ENCODE assay signal across 12 cellular contexts in the genomic region with DNA sequence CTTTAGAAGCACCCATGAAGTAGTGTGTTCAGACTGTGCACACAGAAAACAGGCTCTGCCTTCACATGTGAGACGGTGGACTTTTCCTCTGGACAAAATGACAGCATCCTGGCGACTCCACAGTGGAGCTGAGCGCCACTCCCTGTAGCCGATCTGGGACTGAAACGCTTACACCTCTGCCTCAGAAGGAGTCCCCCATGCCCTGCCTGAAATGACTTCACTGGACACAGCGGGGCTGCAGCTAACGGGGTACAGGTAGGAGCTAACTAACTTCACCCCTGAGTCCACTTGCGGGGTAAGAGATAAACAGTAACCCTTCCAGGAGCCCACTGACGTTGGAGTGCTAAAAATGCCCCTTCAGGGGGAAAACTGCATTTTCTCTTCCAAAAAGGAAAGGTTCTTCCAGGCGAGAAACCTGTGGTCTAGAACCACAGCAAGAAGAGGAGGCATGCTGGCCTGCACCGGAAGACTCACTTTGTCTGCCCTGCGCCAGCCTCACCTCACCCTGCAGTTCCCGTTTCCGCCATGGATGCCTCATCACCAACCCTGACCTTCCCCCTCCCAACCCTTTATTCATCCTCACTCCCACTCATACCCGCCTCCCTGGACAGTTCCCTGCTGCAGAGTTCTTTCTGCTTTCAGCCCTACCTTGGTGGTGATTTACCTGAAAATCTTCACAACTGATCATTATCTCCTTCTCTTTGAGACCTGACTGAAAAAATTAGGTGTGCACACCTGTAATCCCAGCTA. TPM values are rescaled to one million over a fixed set of nuclear protein-coding genes. Genes with fewer than 3 reads are reported as not detected.
DNase-seq lines count a peak whose midpoint lies in the region; ATAC-seq and TF ChIP-seq lines count a peak whose summit lies in the region.
"Had no signal": no experiment of that assay in that cellular context is flagged by ENCODE, and none has a peak within 500 bp of the region (broad histone marks: within the 10 kb centered on the region; RNA-seq: fewer than 3 reads in every experiment).

No MANE protein-coding gene starts in this region.

- no peak for DNase-seq in activated T-cell treated with anti-CD3 and anti-CD28 coated beads, Interleukin-2, amount 50 U/mL, for 72 hours
- DNase-seq in activated T-cell treated with anti-CD3 and anti-CD28 coated beads, Interleukin-2, amount 50 U/mL, for 4 hours: no peak
- DNase-seq in NCI-H526 (lab: John Stamatoyannopoulos, UW) (peak; percentile 58 to 75), neural progenitor cell (ENCODE audit: low spot score) (no peak), DMS53 treated with DMSO at 0.1 percent for 48 hours (lab: John Stamatoyannopoulos, UW; ENCODE audit: unreplicated experiment) (no peak)
- no peak for DNase-seq in effector memory CD4-positive, alpha-beta T cell
- DNase-seq: NCI-H187 treated with DMSO at 0.1 percent for 48 hours; stimulated activated CD4-positive, alpha-beta T cell treated with anti-CD3 and anti-CD28 coated beads, Interleukin-2, amount 100 ng/mL, for 48 hours had no signal

- H3K27me3 ChIP-seq in effector memory CD4-positive, alpha-beta T cell (replicated peaks; ENCODE audit: control insufficient read depth, insufficient read depth, low read length, poor library complexity, severe bottlenecking): no peaks in the 10 kb centered on the region
- H3K27me3 ChIP-seq in neural progenitor cell: no peaks in the 10 kb centered on the region
- no peaks in the 10 kb centered on the region for H3K27me3 ChIP-seq in gastroesophageal sphincter

- peaks cover 9% of the 10 kb centered on the region for H3F3A ChIP-seq in neural progenitor cell (ENCODE audit: low read depth)

- no peaks in the 10 kb centered on the region for H3K9me3 Mint-ChIP-seq in activated T-cell treated with anti-CD3 and anti-CD28 coated beads, Interleukin-2, amount 50 U/mL, for 72 hours
- no peaks in the 10 kb centered on the region for H3K9me3 Mint-ChIP-seq in activated T-cell treated with anti-CD3 and anti-CD28 coated beads, Interleukin-2, amount 50 U/mL, for 4 hours
- H3K9me3 Mint-ChIP-seq in neural progenitor cell: no peaks in the 10 kb centered on the region
- H3K9me3 Mint-ChIP-seq: stimulated activated naive CD8-positive, alpha-beta T cell treated with anti-CD3 and anti-CD28 coated beads, Interleukin-15, Interleukin-2, amounts not matched to agents 100 ng/mL and 50 ng/mL, for 24 hours had no signal

- ATAC-seq in activated T-cell treated with anti-CD3 and anti-CD28 coated beads, Interleukin-2, amount 50 U/mL, for 72 hours (replicated peaks in 1 of 2): peak in 1 of 2 donors; percentile 24
- ATAC-seq in activated T-cell treated with anti-CD3 and anti-CD28 coated beads, Interleukin-2, amount 50 U/mL, for 4 hours: no peak
- no peak for ATAC-seq in gastroesophageal sphincter
- ATAC-seq in GM21390 (IDR thresholded peaks at IDR 0.05; ENCODE audit: unreplicated experiment): no peak

- peak overlapping the region; percentile 47 for H3K27ac Mint-ChIP-seq in activated T-cell treated with anti-CD3 and anti-CD28 coated beads, Interleukin-2, amount 50 U/mL, for 72 hours
- no peak overlapping the region for H3K27ac Mint-ChIP-seq in neural progenitor cell
- H3K27ac Mint-ChIP-seq: stimulated activated naive CD8-positive, alpha-beta T cell treated with anti-CD3 and anti-CD28 coated beads, Interleukin-15, Interleukin-2, amounts not matched to agents 100 ng/mL and 50 ng/mL, for 24 hours had no signal

- no peak overlapping the region for H3K4me3 ChIP-seq in effector memory CD4-positive, alpha-beta T cell (ENCODE audit: insufficient read depth, low read depth, low read length, poor library complexity, severe bottlenecking)
- H3K4me3 ChIP-seq in neural progenitor cell: no peak overlapping the region
- no peak overlapping the region for H3K4me3 ChIP-seq in gastroesophageal sphincter
- H3K4me3 ChIP-seq: SK-N-MC had no signal

- peak overlapping the region; percentile 42 for H3K27ac ChIP-seq in effector memory CD4-positive, alpha-beta T cell (ENCODE audit: insufficient read depth, low read length, poor library complexity, severe bottlenecking)
- no peak overlapping the region for H3K27ac ChIP-seq in neural progenitor cell
- H3K27ac ChIP-seq in gastroesophageal sphincter: no peak overlapping the region
- H3K27ac ChIP-seq: SK-N-MC had no signal

- no peaks in the 10 kb centered on the region for H3K4me1 ChIP-seq in effector memory CD4-positive, alpha-beta T cell (ENCODE audit: control insufficient read depth, insufficient read depth, low read length, poor library complexity, severe bottlenecking)
- H3K4me1 ChIP-seq in neural progenitor cell: peaks cover 21% of the 10 kb centered on the region
- H3K4me1 ChIP-seq in gastroesophageal sphincter: peaks cover 0 to 12% (median 0%) of the 10 kb centered on the region in 3 donors

- H3K4me2 ChIP-seq in neural progenitor cell: no peak overlapping the region

- H3K36me3 Mint-ChIP-seq in activated T-cell treated with anti-CD3 and anti-CD28 coated beads, Interleukin-2, amount 50 U/mL, for 72 hours (ENCODE audit: insufficient read depth in 2 of 2): peaks cover 6 to 19% of the 10 kb centered on the region in 2 donors
- peaks cover 21% of the 10 kb centered on the region for H3K36me3 Mint-ChIP-seq in activated T-cell treated with anti-CD3 and anti-CD28 coated beads, Interleukin-2, amount 50 U/mL, for 4 hours (ENCODE audit: insufficient read depth)
- H3K36me3 Mint-ChIP-seq in neural progenitor cell: peaks cover 5% of the 10 kb centered on the region

- no peak overlapping the region for H2AFZ ChIP-seq in neural progenitor cell (replicated peaks)

- H3K9me3 ChIP-seq in effector memory CD4-positive, alpha-beta T cell (ENCODE audit: control insufficient read depth, low read length): no peaks in the 10 kb centered on the region
- no peaks in the 10 kb centered on the region for H3K9me3 ChIP-seq in neural progenitor cell (ENCODE audit: low read depth)
- no peaks in the 10 kb centered on the region for H3K9me3 ChIP-seq in gastroesophageal sphincter

- no peaks in the 10 kb centered on the region for H4K20me1 ChIP-seq in neural progenitor cell (ENCODE audit: low read depth)

- TF ChIP-seq POLR2A in gastroesophageal sphincter (IDR thresholded peaks at IDR 0.05): no peak

- H3K9ac ChIP-seq in neural progenitor cell: no peak overlapping the region

- TF ChIP-seq CTCF in neural progenitor cell (IDR thresholded peaks at IDR 0.05): no peak
- TF ChIP-seq CTCF in gastroesophageal sphincter (IDR thresholded peaks at IDR 0.05): no peak

- no peaks in the 10 kb centered on the region for H3K27me3 Mint-ChIP-seq in activated T-cell treated with anti-CD3 and anti-CD28 coated beads, Interleukin-2, amount 50 U/mL, for 72 hours (ENCODE audit: low read depth)
- no peaks in the 10 kb centered on the region for H3K27me3 Mint-ChIP-seq in activated T-cell treated with anti-CD3 and anti-CD28 coated beads, Interleukin-2, amount 50 U/mL, for 4 hours (ENCODE audit: low read depth)
- H3K27me3 Mint-ChIP-seq in neural progenitor cell (ENCODE audit: insufficient read depth, low read depth): peaks cover 2% of the 10 kb centered on the region
- H3K27me3 Mint-ChIP-seq: stimulated activated naive CD8-positive, alpha-beta T cell treated with anti-CD3 and anti-CD28 coated beads, Interleukin-15, Interleukin-2, amounts not matched to agents 100 ng/mL and 50 ng/mL, for 24 hours had no signal

- TF ChIP-seq EP300 in gastroesophageal sphincter (IDR thresholded peaks at IDR 0.05): no peak

- H3K79me2 ChIP-seq in neural progenitor cell (ENCODE audit: low read depth): no peaks in the 10 kb centered on the region

- WGBS in gastroesophageal sphincter (ENCODE audit: low coverage in 1 of 2), 2 donors: 68 to 93% methylated on average over 3 to 4 of the region's 15 CpGs

- no peak overlapping the region for H3K4me3 Mint-ChIP-seq in activated T-cell treated with anti-CD3 and anti-CD28 coated beads, Interleukin-2, amount 50 U/mL, for 72 hours
- H3K4me3 Mint-ChIP-seq in activated T-cell treated with anti-CD3 and anti-CD28 coated beads, Interleukin-2, amount 50 U/mL, for 4 hours: no peak overlapping the region
- peak overlapping the region; percentile 44 for H3K4me3 Mint-ChIP-seq in neural progenitor cell
- H3K4me3 Mint-ChIP-seq: stimulated activated naive CD8-positive, alpha-beta T cell treated with anti-CD3 and anti-CD28 coated beads, Interleukin-15, Interleukin-2, amounts not matched to agents 100 ng/mL and 50 ng/mL, for 24 hours had no signal

- H3K36me3 ChIP-seq in effector memory CD4-positive, alpha-beta T cell (ENCODE audit: control insufficient read depth, insufficient read depth, low read length): peaks cover 41% of the 10 kb centered on the region
- H3K36me3 ChIP-seq in neural progenitor cell (no peaks in the 10 kb centered on the region), gastroesophageal sphincter (peaks cover 0 to 53% of the 10 kb centered on the region in 2 donors)

- H3K4me1 Mint-ChIP-seq in activated T-cell treated with anti-CD3 and anti-CD28 coated beads, Interleukin-2, amount 50 U/mL, for 72 hours (ENCODE audit: low read depth): peaks cover 15% of the 10 kb centered on the region
- peaks cover 7% of the 10 kb centered on the region for H3K4me1 Mint-ChIP-seq in activated T-cell treated with anti-CD3 and anti-CD28 coated beads, Interleukin-2, amount 50 U/mL, for 4 hours (ENCODE audit: low read depth)
- H3K4me1 Mint-ChIP-seq in neural progenitor cell: peaks cover 28% of the 10 kb centered on the region

RNA-seq across cellular contexts. Expression of a gene that starts 19.4 kb away (rescaled TPM):
- 10 to 100 TPM; 25.3 to 29.0 TPM for total RNA-seq in activated T-cell treated with anti-CD3 and anti-CD28 coated beads, Interleukin-2, amount 50 U/mL, for 72 hours
- 10 to 100 TPM; 11.2 to 12.9 (median 12.4) TPM for total RNA-seq in activated T-cell treated with anti-CD3 and anti-CD28 coated beads, Interleukin-2, amount 50 U/mL, for 4 hours
- 9.7 and 13.8 TPM in 2 replicates for total RNA-seq in neural progenitor cell (ENCODE audit: low replicate concordance)
- 10 to 100 TPM; 12.4 to 17.7 (median 15.4) TPM for total RNA-seq in gastroesophageal sphincter

Comparison
In these comparisons a context has a peak if more than half of its experiments do, and no peak if none do; other contexts are left out.
1. DNase-seq: peak in NCI-H526 (2 of 2); none in activated T-cell treated with anti-CD3 and anti-CD28 coated beads, Interleukin-2, amount 50 U/mL, for 72 hours (0 of 2), activated T-cell treated with anti-CD3 and anti-CD28 coated beads, Interleukin-2, amount 50 U/mL, for 4 hours (single experiment), effector memory CD4-positive, alpha-beta T cell (0 of 3), neural progenitor cell (single experiment) and DMS53 treated with DMSO at 0.1 percent for 48 hours (single experiment).